In the genomic region with DNA sequence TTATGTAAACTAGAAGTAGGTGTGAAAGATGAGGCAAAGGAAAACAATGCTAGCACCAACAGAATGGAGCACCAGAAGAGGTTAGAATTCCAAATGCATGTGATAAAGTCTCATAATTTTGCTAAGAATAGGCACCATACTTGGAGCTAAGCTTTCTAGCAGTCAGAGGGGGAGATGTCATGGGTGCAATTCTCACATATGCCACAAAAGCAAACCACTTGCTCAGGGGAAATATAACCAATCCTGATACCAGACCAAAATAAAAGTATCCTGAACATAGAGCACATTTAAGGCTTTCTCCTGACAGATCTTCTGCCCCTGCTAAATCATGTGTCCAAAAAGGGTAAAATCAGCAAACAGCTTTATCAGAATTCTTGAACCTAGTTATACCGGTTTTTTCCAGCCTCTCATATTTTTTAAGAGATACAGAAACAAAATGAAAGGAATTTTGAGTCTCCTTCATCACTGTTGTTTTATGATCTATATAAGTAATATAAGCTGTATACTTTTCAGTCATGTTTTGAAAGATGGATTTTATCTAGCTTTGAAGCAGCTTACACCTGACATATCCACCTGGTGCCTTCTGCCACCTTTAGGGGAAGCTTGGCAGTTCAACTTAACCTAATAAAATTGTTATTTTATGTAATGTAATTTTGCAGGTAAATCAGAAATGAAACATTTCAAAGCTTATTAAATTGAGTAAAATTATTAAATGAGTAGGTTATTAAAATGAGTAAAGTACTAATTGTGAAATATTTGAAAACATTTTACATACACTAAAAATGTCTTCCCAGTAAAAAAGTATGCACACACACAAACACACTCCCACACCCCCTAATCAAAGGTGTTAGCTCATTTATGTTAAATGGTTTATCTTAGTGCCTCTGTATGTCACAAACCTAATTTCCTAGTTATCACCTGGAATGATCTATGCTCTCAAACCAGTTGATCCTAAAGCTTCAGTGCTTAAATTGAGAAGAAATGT, we compare ENCODE assay signal across 18 cellular contexts. TPM values are rescaled to one million over a fixed set of nuclear protein-coding genes. Genes with fewer than 3 reads are reported as not detected.
DNase-seq lines count a peak whose midpoint lies in the region; ATAC-seq and TF ChIP-seq lines count a peak whose summit lies in the region.
"Had no signal": no experiment of that assay in that cellular context is flagged by ENCODE, and none has a peak within 500 bp of the region (broad histone marks: within the 10 kb centered on the region; RNA-seq: fewer than 3 reads in every experiment).

No MANE protein-coding gene starts in this region.

- ATAC-seq in HCT116 (peak; percentile 79), foreskin keratinocyte (peak; percentile 53), HG03565 (IDR thresholded peaks at IDR 0.05; ENCODE audit: unreplicated experiment) (no peak), GM18858 (IDR thresholded peaks at IDR 0.05; ENCODE audit: unreplicated experiment) (no peak)
- ATAC-seq: activated CD8-positive, alpha-beta T cell treated with anti-CD3 and anti-CD28 coated beads, Interleukin-2, amount 10 ng/mL, durations not matched to agents 7 days and 5 days; left lung; stimulated activated naive B cell treated with anti-CD40 and anti-IgM and Interleukin-4, amounts not matched to agents 10 μg/mL and 1 μg/mL and 100 μg/mL, for 72 hours had no signal

- TF ChIP-seq CTCF in Caco-2 (IDR thresholded peaks at IDR 0.05; ENCODE audit: insufficient read depth in 1 of 2, low read depth in 1 of 2, low read length in 1 of 2, severe bottlenecking in 1 of 2, unreplicated experiment in 1 of 2) (peak; percentile 90 to 93), HCT116 (IDR thresholded peaks at IDR 0.05 in 2 of 3, conservative IDR thresholded peaks at IDR 0.05 in 1 of 3; ENCODE audit: borderline replicate concordance in 1 of 3, insufficient read depth in 1 of 3, low read depth in 2 of 3, low read length in 2 of 3) (peak; percentile 54 to 79 (median 57); a peak in 5 of 6 replicates), foreskin keratinocyte (conservative IDR thresholded peaks at IDR 0.05) (peak; percentile 81)

- H3K27ac ChIP-seq in HCT116 (ENCODE audit: low read depth, low read length) (no peak overlapping the region), foreskin keratinocyte (no peak overlapping the region)
- H3K27ac ChIP-seq: left lung, neutrophil had no signal

- no peaks in the 10 kb centered on the region for H3K36me3 Mint-ChIP-seq in Caco-2 (ENCODE audit: insufficient read depth, unreplicated experiment)
- H3K36me3 Mint-ChIP-seq: activated naive CD8-positive, alpha-beta T cell; stimulated activated naive B cell treated with anti-CD40 and anti-IgM and Interleukin-4, amounts not matched to agents 10 μg/mL and 1 μg/mL and 100 μg/mL, for 72 hours had no signal

- H3K9me3 ChIP-seq in Caco-2, result no peaks in the 10 kb centered on the region
- H3K9me3 ChIP-seq in HCT116 (ENCODE audit: control insufficient read depth in 1 of 2, insufficient read depth in 1 of 2, low read depth in 1 of 2, low read length in 2 of 2), result no peaks in the 10 kb centered on the region
- H3K9me3 ChIP-seq: HAP-1, left lung, neutrophil had no signal

- no peaks in the 10 kb centered on the region for H4K20me1 ChIP-seq in HCT116 (ENCODE audit: insufficient read depth)

- H2AFZ ChIP-seq in HCT116 (ENCODE audit: low read depth, low read length, poor library complexity, severe bottlenecking), result no peak overlapping the region

- BruUV-seq in Caco-2 (replicated peaks; lab: Mats Ljungman, UMichigan) (no TSS peak), HCT116 (replicated peaks; lab: Mats Ljungman, UMichigan) (no TSS peak)

- H3K4me1 Mint-ChIP-seq in Caco-2 (ENCODE audit: low read depth, unreplicated experiment), result peaks cover 15% of the 10 kb centered on the region
- H3K4me1 Mint-ChIP-seq: stimulated activated naive B cell treated with anti-CD40 and anti-IgM and Interleukin-4, amounts not matched to agents 10 μg/mL and 1 μg/mL and 100 μg/mL, for 72 hours had no signal

- no peak overlapping the region for H3K4me2 ChIP-seq in HCT116 (ENCODE audit: low read length)

- intact Hi-C loops in Caco-2 (cut with micrococcal nuclease; ENCODE audit: unreplicated experiment) (loop anchor here (1.0 to 2.0 kb wide), 5 partner anchors 38 to 152 kb away; no protein-coding TSS in a partner anchor), HCT116 (cut with micrococcal nuclease) (loop anchor here (1.0 kb wide), 1 partner anchor 240 kb away; no protein-coding TSS in a partner anchor)

- TF ChIP-seq POLR2A in HCT116 (IDR thresholded peaks at IDR 0.05; ENCODE audit: borderline replicate concordance, extremely low read depth, insufficient read depth, insufficient read length), result no peak

- no peak overlapping the region for H3K4me3 ChIP-seq in Caco-2 (ENCODE audit: low read depth, low read length)
- no peak overlapping the region for H3K4me3 ChIP-seq in HCT116 (replicated peaks in 1 of 2; ENCODE audit: low read depth in 1 of 2, low read length in 2 of 2)
- H3K4me3 ChIP-seq: HAP-1, left lung had no signal

- H3K9ac ChIP-seq in HCT116 (ENCODE audit: low read length), result no peak overlapping the region

- H3K4me3 Mint-ChIP-seq in Caco-2 (ENCODE audit: unreplicated experiment), result no peak overlapping the region
- H3K4me3 Mint-ChIP-seq: activated CD8-positive, alpha-beta T cell treated with anti-CD3 and anti-CD28 coated beads, Interleukin-2, amount 10 ng/mL, durations not matched to agents 7 days and 5 days; activated naive CD8-positive, alpha-beta T cell; CD4-positive, alpha-beta T cell; stimulated activated naive B cell treated with anti-CD40 and anti-IgM and Interleukin-4, amounts not matched to agents 10 μg/mL and 1 μg/mL and 100 μg/mL, for 72 hours had no signal

- H3K27me3 Mint-ChIP-seq in Caco-2 (ENCODE audit: insufficient read depth, unreplicated experiment), result no peaks in the 10 kb centered on the region

- H3K27me3 ChIP-seq in Caco-2 (replicated peaks; ENCODE audit: control insufficient read depth, insufficient read depth, low read length) (no peaks in the 10 kb centered on the region), HCT116 (ENCODE audit: insufficient read depth, low read length) (peaks cover 19% of the 10 kb centered on the region), foreskin keratinocyte (peaks cover 66% of the 10 kb centered on the region)

- H3K36me3 ChIP-seq in Caco-2 (ENCODE audit: control insufficient read depth, insufficient read depth, low read length) (no peaks in the 10 kb centered on the region), HCT116 (ENCODE audit: control insufficient read depth in 1 of 2, insufficient read depth in 2 of 2, low read length in 2 of 2) (no peaks in the 10 kb centered on the region)
- H3K36me3 ChIP-seq: HAP-1, left lung, neutrophil had no signal

- H3K79me2 ChIP-seq in HCT116 (ENCODE audit: insufficient read depth, low read length), result no peaks in the 10 kb centered on the region

- CTCF ChIA-PET in Caco-2 (lab: Charles Lee), result interaction anchor here (0.6 to 3.8 kb wide), 54 partner anchors 8 to 261 kb away, joined by 3 to 74 read pairs (median 5); partner anchors contain the start of gene RBM38
- CTCF ChIA-PET in HCT116 (lab: Charles Lee), result interaction anchor here (0.7 to 3.2 kb wide), 21 partner anchors 8 to 358 kb away, joined by 3 to 100 read pairs (median 5); no protein-coding TSS in a partner anchor

- RAD21 ChIA-PET in HCT116 (lab: Charles Lee; ENCODE audit: low non-redundant PET in 1 of 2, low total read pairs in 2 of 2, uncharacterized antibody in 2 of 2, unreplicated experiment in 2 of 2), result interaction anchor here (0.5 to 1.5 kb wide), 11 partner anchors 14 to 713 kb away, joined by 3 to 8 read pairs (median 4); no protein-coding TSS in a partner anchor

- H3K9me2 ChIP-seq in HCT116 (ENCODE audit: insufficient read depth), result no peaks in the 10 kb centered on the region

- no peak overlapping the region for H3K27ac Mint-ChIP-seq in Caco-2 (ENCODE audit: unreplicated experiment)
- H3K27ac Mint-ChIP-seq: activated CD8-positive, alpha-beta T cell treated with anti-CD3 and anti-CD28 coated beads, Interleukin-2, amount 10 ng/mL, durations not matched to agents 7 days and 5 days; activated naive CD8-positive, alpha-beta T cell; CD4-positive, alpha-beta T cell; stimulated activated naive B cell treated with anti-CD40 and anti-IgM and Interleukin-4, amounts not matched to agents 10 μg/mL and 1 μg/mL and 100 μg/mL, for 72 hours had no signal

- H3K4me1 ChIP-seq in Caco-2 (peaks cover 27% of the 10 kb centered on the region), HCT116 (ENCODE audit: control insufficient read depth in 1 of 2, insufficient read depth in 2 of 2, low read length in 2 of 2) (peaks cover under 1 to 1% of the 10 kb centered on the region in 2 experiments; a peak in 2 of 4 replicates), foreskin keratinocyte (peaks cover under 1% of the 10 kb centered on the region)
- H3K4me1 ChIP-seq: HAP-1, left lung had no signal

- POLR2A ChIA-PET in Caco-2 (lab: Charles Lee), result interaction anchor here (0.6 to 1.4 kb wide), 3 partner anchors 50 to 68 kb away, joined by 3 to 5 read pairs (median 3); no protein-coding TSS in a partner anchor
- POLR2A ChIA-PET in HCT116 (lab: Charles Lee), result interaction anchor here (0.8 kb wide), 1 partner anchor 10 kb away, joined by 3 read pairs; no protein-coding TSS in a partner anchor

- H3K9me3 Mint-ChIP-seq in Caco-2 (ENCODE audit: unreplicated experiment), result no peaks in the 10 kb centered on the region
- H3K9me3 Mint-ChIP-seq: CD4-positive, alpha-beta T cell; stimulated activated naive B cell treated with anti-CD40 and anti-IgM and Interleukin-4, amounts not matched to agents 10 μg/mL and 1 μg/mL and 100 μg/mL, for 72 hours had no signal

- peak; percentile 72 for TF ChIP-seq RAD21 in HCT116 (IDR thresholded peaks at IDR 0.05; ENCODE audit: low read depth)

- peak in 1 of 2 experiments; percentile 71 for DNase-seq in Caco-2
- no peak for DNase-seq in HCT116 (ENCODE audit: low read depth, low spot score)
- peak; percentile 22 for DNase-seq in RKO (ENCODE audit: low spot score)
- no peak for DNase-seq in foreskin keratinocyte
- DNase-seq in SK-N-DZ (ENCODE audit: low spot score), result no peak
- DNase-seq in SKM-1 (lab: John Stamatoyannopoulos, UW; ENCODE audit: unreplicated experiment), result no peak
- DNase-seq: activated CD8-positive, alpha-beta T cell treated with anti-CD3 and anti-CD28 coated beads, Interleukin-2, amount 10 ng/mL, durations not matched to agents 7 days and 5 days; CD4-positive, alpha-beta T cell; foreskin melanocyte; left lung; NCI-H510A; stimulated activated naive B cell treated with anti-CD40 and anti-IgM and Interleukin-4, amounts not matched to agents 10 μg/mL and 1 μg/mL and 100 μg/mL, for 72 hours; T-helper 2 cell had no signal

RNA-seq across cellular contexts. Expression of gene SPO11, which starts 2.8 kb away (rescaled TPM):
- not detected in 2 replicates for total RNA-seq in Caco-2 (2022)
- total RNA-seq in HCT116 (2021; ENCODE audit: unreplicated experiment), result not detected
- polyA plus RNA-seq in HCT116 (2012), result not detected in 2 replicates
- total RNA-seq in foreskin keratinocyte, result not detected in 2 replicates
- not detected in 2 replicates for polyA plus RNA-seq in foreskin keratinocyte
- polyA plus RNA-seq in SK-N-DZ (2014; cell fraction: cytosol; rRNA removed), result not detected in 2 replicates
- not detected in 2 replicates for polyA plus RNA-seq in SK-N-DZ (2014; cell fraction: nucleus; rRNA removed)
- total RNA-seq: activated CD8-positive, alpha-beta T cell treated with anti-CD3 and anti-CD28 coated beads, Interleukin-2, amount 10 ng/mL, durations not matched to agents 7 days and 5 days; CD4-positive, alpha-beta T cell; left lung had no signal

RNA-seq across cellular contexts. Expression of gene RAE1, which starts 18.7 kb away (rescaled TPM):
- total RNA-seq in Caco-2 (2022) (133 and 138 TPM in 2 replicates), HCT116 (2021; ENCODE audit: unreplicated experiment) (46.3 TPM), foreskin keratinocyte (34.1 and 35.0 TPM in 2 replicates)
- polyA plus RNA-seq in HCT116 (2012), result 44.5 and 51.2 TPM in 2 replicates
- 28.4 and 34.2 TPM in 2 replicates for polyA plus RNA-seq in foreskin keratinocyte
- polyA plus RNA-seq in SK-N-DZ (2014; cell fraction: cytosol; rRNA removed), result 122 and 147 TPM in 2 replicates
- 79.9 and 108 TPM in 2 replicates for polyA plus RNA-seq in SK-N-DZ (2014; cell fraction: nucleus; rRNA removed)

RNA-seq across cellular contexts. Expression of gene RBM38, which starts 58.8 kb away (rescaled TPM):
- total RNA-seq in Caco-2 (2022) (34.4 and 39.2 TPM in 2 replicates), HCT116 (2021; ENCODE audit: unreplicated experiment) (36.2 TPM), foreskin keratinocyte (16.7 and 18.0 TPM in 2 replicates)
- 33.1 and 35.2 TPM in 2 replicates for polyA plus RNA-seq in HCT116 (2012)
- polyA plus RNA-seq in foreskin keratinocyte, result 18.0 and 21.2 TPM in 2 replicates
- 73.7 and 78.2 TPM in 2 replicates for polyA plus RNA-seq in SK-N-DZ (2014; cell fraction: cytosol; rRNA removed)
- polyA plus RNA-seq in SK-N-DZ (2014; cell fraction: nucleus; rRNA removed), result 38.1 and 43.3 TPM in 2 replicates

Comparison
In these comparisons a context has a peak if more than half of its experiments do, and no peak if none do; other contexts are left out.
1. ATAC-seq: peak in HCT116 (single experiment) and foreskin keratinocyte (single experiment); none in HG03565 (single experiment) and GM18858 (single experiment).
2. Peak in every context shown above with its lines, with median percentiles within 50 percentile points of each other: CTCF ChIP-seq.